In the genomic region with DNA sequence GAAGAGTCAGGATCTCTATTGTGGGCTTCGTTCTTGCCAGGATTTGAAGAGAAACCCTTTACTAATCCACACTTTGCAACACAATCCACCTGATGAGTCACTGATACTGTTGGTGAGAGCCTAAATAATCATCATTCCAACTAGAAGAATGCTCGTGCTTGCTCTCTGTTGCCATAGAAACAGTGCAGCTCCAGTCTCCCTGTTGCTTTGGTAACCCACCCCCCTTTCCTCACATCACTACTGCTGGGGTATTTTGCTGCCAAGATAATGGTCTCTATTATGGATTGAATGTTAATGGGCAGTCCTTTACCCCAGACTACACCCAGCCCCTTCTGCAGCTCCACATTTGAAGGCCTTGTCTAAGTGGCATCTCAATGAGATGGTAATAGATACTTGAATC, we compare ENCODE assay signal across 15 cellular contexts.
DNase-seq lines count a peak whose midpoint lies in the region; ATAC-seq and TF ChIP-seq lines count a peak whose summit lies in the region.
"Had no signal": no experiment of that assay in that cellular context is flagged by ENCODE, and none has a peak within 500 bp of the region (broad histone marks: within the 10 kb centered on the region; RNA-seq: fewer than 3 reads in every experiment).

No MANE protein-coding gene starts in this region.

- H4K20me1 ChIP-seq in IMR-90 (ENCODE audit: insufficient read depth, low read length) = no peaks in the 10 kb centered on the region

- H3K27ac Mint-ChIP-seq in natural killer cell = no peak overlapping the region

- no peak overlapping the region for H2BK20ac ChIP-seq in IMR-90 (ENCODE audit: low read depth, low read length)

- no peaks in the 10 kb centered on the region for H3K36me3 ChIP-seq in IMR-90 (ENCODE audit: control insufficient read depth, insufficient read depth, low read length)
- H3K36me3 ChIP-seq: tibial artery had no signal

- H2BK15ac ChIP-seq in IMR-90 (ENCODE audit: low read depth, low read length) = no peak overlapping the region

- no peak for TF ChIP-seq CTCF in IMR-90 (conservative IDR thresholded peaks at IDR 0.05; ENCODE audit: low read depth, low read length)
- no peak for TF ChIP-seq CTCF in fibroblast of pulmonary artery (IDR thresholded peaks at IDR 0.05; ENCODE audit: low read length, missing control alignments)
- no peak for TF ChIP-seq CTCF in natural killer cell (IDR thresholded peaks at IDR 0.05)

- no peaks in the 10 kb centered on the region for H3K4me1 ChIP-seq in IMR-90 (ENCODE audit: control insufficient read depth, insufficient read depth, low read length)
- H3K4me1 ChIP-seq: tibial artery had no signal

- H3K4me3 ChIP-seq in IMR-90 (ENCODE audit: insufficient read depth, low read depth, low read length) (no peak overlapping the region), fibroblast of pulmonary artery (replicated peaks; ENCODE audit: low read depth, low read length) (no peak overlapping the region)
- H3K4me3 ChIP-seq: GM12878, tibial artery had no signal

- peaks cover 2 to 3% of the 10 kb centered on the region in 2 donors for H3K9me3 Mint-ChIP-seq in natural killer cell

- no peaks in the 10 kb centered on the region for H3K9me3 ChIP-seq in IMR-90 (ENCODE audit: control insufficient read depth, insufficient read depth, low read length)
- H3K9me3 ChIP-seq: tibial artery had no signal

- H3K79me1 ChIP-seq in IMR-90 (ENCODE audit: low read depth in 1 of 2, low read length in 2 of 2) = no peaks in the 10 kb centered on the region

- H3K36me3 Mint-ChIP-seq in natural killer cell = no peaks in the 10 kb centered on the region

- H4K5ac ChIP-seq in IMR-90 (ENCODE audit: low read depth, low read length) = no peak overlapping the region

- H2AFZ ChIP-seq in IMR-90 (replicated peaks; ENCODE audit: low read length, poor library complexity) = no peak overlapping the region

- H4K8ac ChIP-seq in IMR-90 (ENCODE audit: low read depth in 2 of 2, low read length in 2 of 2) = no peak overlapping the region

- H2AK5ac ChIP-seq in IMR-90 (ENCODE audit: low read depth, low read length) = no peak overlapping the region

- TF ChIP-seq RAD21 in IMR-90 (IDR thresholded peaks at IDR 0.05; ENCODE audit: low read length) = no peak

- no TSS peak for BruUV-seq in IMR-90 (replicated peaks; lab: Mats Ljungman, UMichigan)

- H4K91ac ChIP-seq in IMR-90 (ENCODE audit: insufficient read depth, low read depth, low read length) = no peak overlapping the region

- dilution Hi-C loops in IMR-90 (cut with HindIII; ENCODE audit: low sequenced_read_pairs, unreplicated experiment) = no loop called here

- DNase-seq in IMR-90 (peak; percentile 50), NCI-H748 treated with DMSO at 0.1 percent for 48 hours (lab: John Stamatoyannopoulos, UW) (peak; percentile 1), fibroblast of pulmonary artery (ENCODE audit: low read depth) (peak; percentile 6), renal cortical epithelial cell (ENCODE audit: low read depth) (peak; percentile 21), natural killer cell (no peak), SK-N-DZ (ENCODE audit: low spot score) (no peak)
- DNase-seq: Calu3, NCI-H510A, Right ventricle myocardium superior, tibial artery had no signal

- no peaks in the 10 kb centered on the region for H3K9me1 ChIP-seq in IMR-90 (ENCODE audit: insufficient read depth, low read length)

- POLR2A ChIA-PET in IMR-90 (lab: Charles Lee; ENCODE audit: unreplicated experiment) = no interaction called here

- H2AK9ac ChIP-seq in IMR-90 (replicated peaks; ENCODE audit: low read depth, low read length, poor library complexity) = no peak overlapping the region

- H2BK120ac ChIP-seq in IMR-90 (ENCODE audit: low read depth, low read length) = no peak overlapping the region

- no peak overlapping the region for H3K4me2 ChIP-seq in IMR-90 (ENCODE audit: low read depth, low read length)
- H3K4me2 ChIP-seq: KMS-11 had no signal

- H3K9ac ChIP-seq in IMR-90 (ENCODE audit: low read depth, low read length) = no peak overlapping the region
- H3K9ac ChIP-seq: KMS-11 had no signal

- no peak overlapping the region for H3K14ac ChIP-seq in IMR-90 (replicated peaks; ENCODE audit: low read depth, low read length)

- no peak overlapping the region for H3K27ac ChIP-seq in IMR-90 (ENCODE audit: insufficient read depth, low read length)
- H3K27ac ChIP-seq: KMS-11, tibial artery, VCaP had no signal

- H3K56ac ChIP-seq in IMR-90 (ENCODE audit: extremely low read depth, insufficient read depth, low read length) = no peak overlapping the region

- no peak for ATAC-seq in IMR-90 (ENCODE audit: low read depth)
- no peak for ATAC-seq in GM18520 (IDR thresholded peaks at IDR 0.05; ENCODE audit: unreplicated experiment)
- ATAC-seq in natural killer cell = no peak
- ATAC-seq in GM19463 (IDR thresholded peaks at IDR 0.05; ENCODE audit: unreplicated experiment) = no peak
- ATAC-seq: GM12878 had no signal

- no peak for TF ChIP-seq POLR2A in IMR-90 (IDR thresholded peaks at IDR 0.05; ENCODE audit: low read depth, low read length)

- no peak overlapping the region for H2BK5ac ChIP-seq in IMR-90 (ENCODE audit: low read depth, low read length, poor library complexity, severe bottlenecking)

- H3K18ac ChIP-seq in IMR-90 (ENCODE audit: low read depth, low read length) = no peak overlapping the region

- intact Hi-C loops in IMR-90 (cut with micrococcal nuclease) = loop anchor here (10.0 kb wide), 1 partner anchor 181 kb away; no protein-coding TSS in a partner anchor
- intact Hi-C loops in natural killer cell (cut with micrococcal nuclease) = no loop called here

- CTCF ChIA-PET in IMR-90 (lab: Yijun Ruan, JAX) = no interaction called here

- H3K27me3 Mint-ChIP-seq in natural killer cell (ENCODE audit: low read depth in 2 of 2) = peaks cover 0 to 5% of the 10 kb centered on the region in 2 donors

- in situ Hi-C loops in IMR-90 (cut with MboI; ENCODE audit: low sequenced_read_pairs) = no loop called here

- H3K23ac ChIP-seq in IMR-90 (ENCODE audit: low read depth, low read length) = no peak overlapping the region

- no peaks in the 10 kb centered on the region for H3K27me3 ChIP-seq in IMR-90 (ENCODE audit: control insufficient read depth, insufficient read depth, low read length)
- H3K27me3 ChIP-seq: tibial artery had no signal

- no peak overlapping the region for H3K4ac ChIP-seq in IMR-90 (ENCODE audit: low read depth, low read length)

- no peaks in the 10 kb centered on the region for H3K4me1 Mint-ChIP-seq in natural killer cell

- no peak overlapping the region for H3K4me3 Mint-ChIP-seq in natural killer cell

- no CpG with 5 or more reads among the region's 2 CpGs for WGBS in IMR-90 (ENCODE audit: extremely low coverage in 2 of 2, insufficient read length in 1 of 2), 2 experiments

TF ChIP-seq in IMR-90, 13 proteins besides CTCF, POLR2A, EP300 and RAD21:
- TF ChIP-seq RCOR1 (IDR thresholded peaks at IDR 0.05; ENCODE audit: insufficient replicate concordance, low read length) (no peak), FOS (IDR thresholded peaks at IDR 0.05; ENCODE audit: low read depth, low read length) (no peak), CHD1 (IDR thresholded peaks at IDR 0.05; ENCODE audit: low read depth, low read length) (no peak), RFX5 (IDR thresholded peaks at IDR 0.05; ENCODE audit: low read depth, low read length) (no peak), CEBPB (IDR thresholded peaks at IDR 0.05; ENCODE audit: low read depth, low read length) (no peak), MXI1 (IDR thresholded peaks at IDR 0.05; ENCODE audit: borderline replicate concordance, low read depth, low read length) (no peak), SMC3 (IDR thresholded peaks at IDR 0.05; ENCODE audit: low read depth, low read length) (no peak), BHLHE40 (IDR thresholded peaks at IDR 0.05; ENCODE audit: low read depth, low read length) (no peak), MAFK (IDR thresholded peaks at IDR 0.05; ENCODE audit: low read depth, low read length) (no peak), MAZ (IDR thresholded peaks at IDR 0.05; ENCODE audit: borderline replicate concordance, low read depth, low read length) (no peak), NFE2L2 (IDR thresholded peaks at IDR 0.05; ENCODE audit: low read depth, low read length) (no peak)
- TF ChIP-seq, protein P1, sequence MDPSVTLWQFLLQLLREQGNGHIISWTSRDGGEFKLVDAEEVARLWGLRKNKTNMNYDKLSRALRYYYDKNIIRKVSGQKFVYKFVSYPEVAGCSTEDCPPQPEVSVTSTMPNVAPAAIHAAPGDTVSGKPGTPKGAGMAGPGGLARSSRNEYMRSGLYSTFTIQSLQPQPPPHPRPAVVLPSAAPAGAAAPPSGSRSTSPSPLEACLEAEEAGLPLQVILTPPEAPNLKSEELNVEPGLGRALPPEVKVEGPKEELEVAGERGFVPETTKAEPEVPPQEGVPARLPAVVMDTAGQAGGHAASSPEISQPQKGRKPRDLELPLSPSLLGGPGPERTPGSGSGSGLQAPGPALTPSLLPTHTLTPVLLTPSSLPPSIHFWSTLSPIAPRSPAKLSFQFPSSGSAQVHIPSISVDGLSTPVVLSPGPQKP (IDR thresholded peaks at IDR 0.05; ENCODE audit: borderline replicate concordance, low read depth, low read length) = no peak
- TF ChIP-seq, protein P2, sequence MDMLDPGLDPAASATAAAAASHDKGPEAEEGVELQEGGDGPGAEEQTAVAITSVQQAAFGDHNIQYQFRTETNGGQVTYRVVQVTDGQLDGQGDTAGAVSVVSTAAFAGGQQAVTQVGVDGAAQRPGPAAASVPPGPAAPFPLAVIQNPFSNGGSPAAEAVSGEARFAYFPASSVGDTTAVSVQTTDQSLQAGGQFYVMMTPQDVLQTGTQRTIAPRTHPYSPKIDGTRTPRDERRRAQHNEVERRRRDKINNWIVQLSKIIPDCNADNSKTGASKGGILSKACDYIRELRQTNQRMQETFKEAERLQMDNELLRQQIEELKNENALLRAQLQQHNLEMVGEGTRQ (IDR thresholded peaks at IDR 0.05; ENCODE audit: low read depth, low read length) = no peak
TF ChIP-seq in IMR-90: peak in this region for 0.

Comparison
In these comparisons a context has a peak if more than half of its experiments do, and no peak if none do; other contexts are left out.
1. DNase-seq: peak in IMR-90 (single experiment), NCI-H748 treated with DMSO at 0.1 percent for 48 hours (single experiment), fibroblast of pulmonary artery (single experiment) and renal cortical epithelial cell (single experiment); none in natural killer cell (single experiment) and SK-N-DZ (single experiment).